ENCODE assay signal across 1 cellular context in the genomic region with DNA sequence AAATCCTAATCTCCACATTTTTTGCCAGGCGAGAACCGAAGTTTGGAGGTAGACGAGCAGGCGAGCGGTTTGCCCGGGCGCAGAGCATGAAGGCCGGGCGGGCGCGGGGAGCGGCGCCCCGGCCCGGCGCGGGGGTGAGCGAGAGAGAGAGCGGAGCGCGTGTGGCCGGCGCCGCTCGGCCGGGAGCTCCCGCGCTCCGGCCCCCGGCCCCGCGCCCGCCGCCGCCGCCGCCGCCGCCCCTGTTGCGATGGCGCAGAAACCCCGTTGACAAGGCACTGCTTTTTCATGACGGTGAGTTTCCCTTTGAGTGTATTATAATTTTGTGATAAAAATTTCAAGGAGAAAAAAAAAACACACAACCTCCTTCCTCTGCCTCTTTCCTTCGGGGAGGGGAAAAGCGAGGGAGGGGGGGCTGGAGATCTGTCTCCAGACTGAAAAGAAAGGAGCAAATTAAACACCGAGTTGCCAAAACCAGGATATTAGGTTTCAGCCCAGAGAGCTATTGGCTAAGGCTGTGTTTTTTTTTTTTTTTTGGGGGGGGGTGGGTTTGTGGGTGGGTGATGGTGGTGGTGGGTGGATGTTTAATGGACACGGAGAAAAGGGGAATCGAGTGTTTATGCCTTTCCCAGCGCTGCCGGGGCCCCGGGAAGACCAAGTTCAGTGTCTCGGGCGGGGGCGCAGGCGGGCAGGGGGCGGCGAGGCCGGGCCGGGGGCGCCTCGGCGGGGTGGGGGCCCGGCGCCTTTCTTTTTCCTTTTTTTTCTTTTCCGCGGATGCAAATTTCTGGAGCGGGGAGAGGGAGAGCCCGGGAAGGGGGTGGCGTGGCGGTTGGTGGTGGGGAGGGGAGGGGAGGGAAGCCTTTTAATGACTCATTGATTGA.
TF ChIP-seq lines count a peak whose summit lies in the region.

A gene with protein sequence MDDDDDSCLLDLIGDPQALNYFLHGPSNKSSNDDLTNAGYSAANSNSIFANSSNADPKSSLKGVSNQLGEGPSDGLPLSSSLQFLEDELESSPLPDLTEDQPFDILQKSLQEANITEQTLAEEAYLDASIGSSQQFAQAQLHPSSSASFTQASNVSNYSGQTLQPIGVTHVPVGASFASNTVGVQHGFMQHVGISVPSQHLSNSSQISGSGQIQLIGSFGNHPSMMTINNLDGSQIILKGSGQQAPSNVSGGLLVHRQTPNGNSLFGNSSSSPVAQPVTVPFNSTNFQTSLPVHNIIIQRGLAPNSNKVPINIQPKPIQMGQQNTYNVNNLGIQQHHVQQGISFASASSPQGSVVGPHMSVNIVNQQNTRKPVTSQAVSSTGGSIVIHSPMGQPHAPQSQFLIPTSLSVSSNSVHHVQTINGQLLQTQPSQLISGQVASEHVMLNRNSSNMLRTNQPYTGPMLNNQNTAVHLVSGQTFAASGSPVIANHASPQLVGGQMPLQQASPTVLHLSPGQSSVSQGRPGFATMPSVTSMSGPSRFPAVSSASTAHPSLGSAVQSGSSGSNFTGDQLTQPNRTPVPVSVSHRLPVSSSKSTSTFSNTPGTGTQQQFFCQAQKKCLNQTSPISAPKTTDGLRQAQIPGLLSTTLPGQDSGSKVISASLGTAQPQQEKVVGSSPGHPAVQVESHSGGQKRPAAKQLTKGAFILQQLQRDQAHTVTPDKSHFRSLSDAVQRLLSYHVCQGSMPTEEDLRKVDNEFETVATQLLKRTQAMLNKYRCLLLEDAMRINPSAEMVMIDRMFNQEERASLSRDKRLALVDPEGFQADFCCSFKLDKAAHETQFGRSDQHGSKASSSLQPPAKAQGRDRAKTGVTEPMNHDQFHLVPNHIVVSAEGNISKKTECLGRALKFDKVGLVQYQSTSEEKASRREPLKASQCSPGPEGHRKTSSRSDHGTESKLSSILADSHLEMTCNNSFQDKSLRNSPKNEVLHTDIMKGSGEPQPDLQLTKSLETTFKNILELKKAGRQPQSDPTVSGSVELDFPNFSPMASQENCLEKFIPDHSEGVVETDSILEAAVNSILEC (plus strand): TSS at position 242 of the 878 bp plus-strand sequence. CDS start 39,971 bp downstream, outside the sequence.

TF ChIP-seq in HEK293, 187 proteins besides CTCF, POLR2A, EP300 and RAD21 (continued from another document):
- TF ChIP-seq, protein P1, sequence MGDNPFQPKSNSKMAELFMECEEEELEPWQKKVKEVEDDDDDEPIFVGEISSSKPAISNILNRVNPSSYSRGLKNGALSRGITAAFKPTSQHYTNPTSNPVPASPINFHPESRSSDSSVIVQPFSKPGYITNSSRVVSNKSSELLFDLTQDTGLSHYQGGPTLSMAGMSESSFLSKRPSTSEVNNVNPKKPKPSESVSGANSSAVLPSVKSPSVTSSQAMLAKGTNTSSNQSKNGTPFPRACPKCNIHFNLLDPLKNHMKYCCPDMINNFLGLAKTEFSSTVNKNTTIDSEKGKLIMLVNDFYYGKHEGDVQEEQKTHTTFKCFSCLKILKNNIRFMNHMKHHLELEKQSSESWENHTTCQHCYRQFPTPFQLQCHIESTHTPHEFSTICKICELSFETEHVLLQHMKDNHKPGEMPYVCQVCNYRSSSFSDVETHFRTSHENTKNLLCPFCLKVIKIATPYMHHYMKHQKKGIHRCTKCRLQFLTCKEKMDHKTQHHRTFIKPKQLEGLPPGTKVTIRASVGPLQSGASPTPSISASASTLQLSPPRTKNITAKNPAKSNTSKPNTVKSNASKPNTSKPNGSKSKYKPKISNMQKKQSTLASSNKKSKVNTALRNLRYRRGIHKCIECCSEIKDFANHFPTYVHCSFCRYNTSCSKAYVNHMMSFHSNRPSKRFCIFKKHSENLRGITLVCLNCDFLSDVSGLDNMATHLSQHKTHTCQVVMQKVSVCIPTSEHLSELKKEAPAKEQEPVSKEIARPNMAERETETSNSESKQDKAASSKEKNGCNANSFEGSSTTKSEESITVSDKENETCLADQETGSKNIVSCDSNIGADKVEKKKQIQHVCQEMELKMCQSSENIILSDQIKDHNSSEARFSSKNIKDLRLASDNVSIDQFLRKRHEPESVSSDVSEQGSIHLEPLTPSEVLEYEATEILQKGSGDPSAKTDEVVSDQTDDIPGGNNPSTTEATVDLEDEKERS (tag by site-specific recombination; IDR thresholded peaks at IDR 0.05): no peak
- TF ChIP-seq FEZF1 (tag by site-specific recombination; IDR thresholded peaks at IDR 0.05) (0 out of 2 replicates have a peak, but pooled peaks have one; percentile 26), ZBTB8A (tag by site-specific recombination; IDR thresholded peaks at IDR 0.05) (peak; percentile 91), ZBTB20 (tag by site-specific recombination; IDR thresholded peaks at IDR 0.05) (peak; percentile 74), IKZF3 (tag by site-specific recombination; IDR thresholded peaks at IDR 0.05) (peak; percentile 73), ZFHX2 (tag by site-specific recombination; conservative IDR thresholded peaks at IDR 0.05) (peak; percentile 62; the same call in 1 of the 2 replicates), ZNF138 (tag by site-specific recombination; IDR thresholded peaks at IDR 0.05; ENCODE audit: borderline replicate concordance) (no peak)
- TF ChIP-seq, protein P2, sequence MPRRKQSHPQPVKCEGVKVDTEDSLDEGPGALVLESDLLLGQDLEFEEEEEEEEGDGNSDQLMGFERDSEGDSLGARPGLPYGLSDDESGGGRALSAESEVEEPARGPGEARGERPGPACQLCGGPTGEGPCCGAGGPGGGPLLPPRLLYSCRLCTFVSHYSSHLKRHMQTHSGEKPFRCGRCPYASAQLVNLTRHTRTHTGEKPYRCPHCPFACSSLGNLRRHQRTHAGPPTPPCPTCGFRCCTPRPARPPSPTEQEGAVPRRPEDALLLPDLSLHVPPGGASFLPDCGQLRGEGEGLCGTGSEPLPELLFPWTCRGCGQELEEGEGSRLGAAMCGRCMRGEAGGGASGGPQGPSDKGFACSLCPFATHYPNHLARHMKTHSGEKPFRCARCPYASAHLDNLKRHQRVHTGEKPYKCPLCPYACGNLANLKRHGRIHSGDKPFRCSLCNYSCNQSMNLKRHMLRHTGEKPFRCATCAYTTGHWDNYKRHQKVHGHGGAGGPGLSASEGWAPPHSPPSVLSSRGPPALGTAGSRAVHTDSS (tag by site-specific recombination; IDR thresholded peaks at IDR 0.05): peak; percentile 54; the same call in 1 of the 2 replicates
- TF ChIP-seq, protein P3, sequence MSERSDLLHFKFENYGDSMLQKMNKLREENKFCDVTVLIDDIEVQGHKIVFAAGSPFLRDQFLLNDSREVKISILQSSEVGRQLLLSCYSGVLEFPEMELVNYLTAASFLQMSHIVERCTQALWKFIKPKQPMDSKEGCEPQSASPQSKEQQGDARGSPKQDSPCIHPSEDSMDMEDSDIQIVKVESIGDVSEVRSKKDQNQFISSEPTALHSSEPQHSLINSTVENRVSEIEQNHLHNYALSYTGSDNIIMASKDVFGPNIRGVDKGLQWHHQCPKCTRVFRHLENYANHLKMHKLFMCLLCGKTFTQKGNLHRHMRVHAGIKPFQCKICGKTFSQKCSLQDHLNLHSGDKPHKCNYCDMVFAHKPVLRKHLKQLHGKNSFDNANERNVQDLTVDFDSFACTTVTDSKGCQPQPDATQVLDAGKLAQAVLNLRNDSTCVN (tag by site-specific recombination; optimal IDR thresholded peaks at IDR 0.05): peak; percentile 32
TF ChIP-seq in HEK293: peak in this region for 10.
